ENCODE assay signal across 14 cellular contexts in the genomic region with DNA sequence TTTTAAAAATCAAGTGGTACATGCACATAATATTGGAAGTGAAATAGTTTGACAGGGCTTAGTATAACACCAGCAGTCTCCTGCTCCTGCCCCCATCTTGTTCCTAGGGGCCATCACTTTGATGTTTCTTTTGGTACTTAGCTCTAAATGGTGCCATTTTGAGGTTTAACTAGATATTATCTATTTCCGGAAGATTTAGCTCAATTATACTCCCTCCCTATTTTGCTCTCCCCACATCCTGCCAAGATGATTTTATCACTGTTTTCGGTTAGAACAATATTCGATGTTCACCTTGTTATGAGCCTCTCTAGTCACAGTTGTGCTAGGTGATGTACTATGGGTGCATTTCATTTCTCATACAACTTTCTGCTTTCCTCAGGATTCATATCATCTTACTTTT. TPM values are rescaled to one million over a fixed set of nuclear protein-coding genes. Genes with fewer than 3 reads are reported as not detected.
DNase-seq lines count a peak whose midpoint lies in the region; ATAC-seq, FAIRE-seq and TF ChIP-seq lines count a peak whose summit lies in the region.
"Had no signal": no experiment of that assay in that cellular context is flagged by ENCODE, and none has a peak within 500 bp of the region (broad histone marks: within the 10 kb centered on the region; RNA-seq: fewer than 3 reads in every experiment).

No MANE protein-coding gene starts in this region.

- H3K4me1 Mint-ChIP-seq in activated T-cell treated with anti-CD3 and anti-CD28 coated beads, Interleukin-2, amount 50 U/mL, for 72 hours (ENCODE audit: low read depth) = peaks cover 84% of the 10 kb centered on the region

- FAIRE-seq in bronchial epithelial cell (lab: Jason Lieb, UNC) = peak; percentile 62

- peak; percentile 24 to 51 for DNase-seq in activated T-cell treated with anti-CD3 and anti-CD28 coated beads, Interleukin-2, amount 50 U/mL, for 72 hours
- no peak for DNase-seq in activated T-cell treated with anti-CD3 and anti-CD28 coated beads, Interleukin-2, amount 50 U/mL, for 1 hour
- peak in 4 of 5 donors; percentile 31 to 94 (median 50) for DNase-seq in T-helper 1 cell
- no peak for DNase-seq in bronchial epithelial cell (ENCODE audit: low read depth)
- no peak for DNase-seq in stimulated activated naive CD8-positive, alpha-beta T cell treated with anti-CD3 and anti-CD28 coated beads, Interleukin-15, Interleukin-2, amounts not matched to agents 100 U/mL and 50 U/mL, for 24 hours
- DNase-seq in A172 (ENCODE audit: low spot score) = no peak
- DNase-seq: gastrocnemius medialis, NCI-H1105 treated with DMSO at 0.1 percent for 48 hours, NCI-H524, occipital lobe, SK-N-SH, substantia nigra had no signal

- H3K36me3 Mint-ChIP-seq in activated T-cell treated with anti-CD3 and anti-CD28 coated beads, Interleukin-2, amount 50 U/mL, for 72 hours (ENCODE audit: insufficient read depth in 2 of 2) = peaks cover 1 to 5% of the 10 kb centered on the region in 2 donors

- ATAC-seq in activated T-cell treated with anti-CD3 and anti-CD28 coated beads, Interleukin-2, amount 50 U/mL, for 72 hours (replicated peaks in 1 of 2) = peak; percentile 70 to 78
- ATAC-seq in stimulated activated naive CD8-positive, alpha-beta T cell treated with anti-CD3 and anti-CD28 coated beads, Interleukin-15, Interleukin-2, amounts not matched to agents 100 U/mL and 50 U/mL, for 24 hours = peak; percentile 75
- ATAC-seq in HG02870 (IDR thresholded peaks at IDR 0.05; ENCODE audit: unreplicated experiment) (no peak), GM18868 (IDR thresholded peaks at IDR 0.05; ENCODE audit: unreplicated experiment) (no peak)
- ATAC-seq: gastrocnemius medialis had no signal

- H3K9me3 Mint-ChIP-seq in activated T-cell treated with anti-CD3 and anti-CD28 coated beads, Interleukin-2, amount 50 U/mL, for 72 hours = peaks cover 0 to 3% of the 10 kb centered on the region in 2 donors

- no peak for TF ChIP-seq CTCF in bronchial epithelial cell (IDR thresholded peaks at IDR 0.05; ENCODE audit: insufficient read depth, low read length, severe bottlenecking)

- peak overlapping the region; percentile 84 for H3K27ac Mint-ChIP-seq in activated T-cell treated with anti-CD3 and anti-CD28 coated beads, Interleukin-2, amount 50 U/mL, for 72 hours

- peaks cover 5% of the 10 kb centered on the region for H3K27me3 Mint-ChIP-seq in activated T-cell treated with anti-CD3 and anti-CD28 coated beads, Interleukin-2, amount 50 U/mL, for 72 hours (ENCODE audit: low read depth)

- H3K4me3 Mint-ChIP-seq in activated T-cell treated with anti-CD3 and anti-CD28 coated beads, Interleukin-2, amount 50 U/mL, for 72 hours = peak overlapping the region; percentile 82 to 89

- no peaks in the 10 kb centered on the region for H3K36me3 ChIP-seq in bronchial epithelial cell (ENCODE audit: control insufficient read depth, insufficient read depth, low read length)
- H3K36me3 ChIP-seq: gastrocnemius medialis had no signal

- H3K27me3 ChIP-seq in bronchial epithelial cell (ENCODE audit: control insufficient read depth, insufficient read depth, low read length) = peaks cover 2% of the 10 kb centered on the region
- H3K27me3 ChIP-seq: gastrocnemius medialis had no signal

- no peak overlapping the region for H3K4me3 ChIP-seq in bronchial epithelial cell (ENCODE audit: low read depth, low read length)
- H3K4me3 ChIP-seq: gastrocnemius medialis had no signal

RNA-seq across cellular contexts. Expression of a gene that starts 20.0 kb away (rescaled TPM):
- total RNA-seq in activated T-cell treated with anti-CD3 and anti-CD28 coated beads, Interleukin-2, amount 50 U/mL, for 72 hours = not detected
- not detected in 2 replicates for total RNA-seq in bronchial epithelial cell
- not detected in 2 replicates for total RNA-seq in A172 (2014; rRNA removed; shearing (Covaris generic))
- total RNA-seq: gastrocnemius medialis, occipital lobe had no signal

RNA-seq across cellular contexts. Expression of a gene that starts 28.7 kb away (rescaled TPM):
- total RNA-seq in activated T-cell treated with anti-CD3 and anti-CD28 coated beads, Interleukin-2, amount 50 U/mL, for 72 hours = 10 to 100 TPM; 53.8 to 70.3 TPM
- 104 and 112 TPM in 2 replicates for total RNA-seq in bronchial epithelial cell
- 7.6 and 17.0 TPM in 2 replicates for total RNA-seq in A172 (2014; rRNA removed; shearing (Covaris generic))

Comparison
In these comparisons a context has a peak if more than half of its experiments do, and no peak if none do; other contexts are left out.
1. DNase-seq: peak in activated T-cell treated with anti-CD3 and anti-CD28 coated beads, Interleukin-2, amount 50 U/mL, for 72 hours (2 of 2) and T-helper 1 cell (4 of 5); none in activated T-cell treated with anti-CD3 and anti-CD28 coated beads, Interleukin-2, amount 50 U/mL, for 1 hour (single experiment), bronchial epithelial cell (single experiment), stimulated activated naive CD8-positive, alpha-beta T cell treated with anti-CD3 and anti-CD28 coated beads, Interleukin-15, Interleukin-2, amounts not matched to agents 100 U/mL and 50 U/mL, for 24 hours (single experiment) and A172 (single experiment).
2. ATAC-seq: peak in activated T-cell treated with anti-CD3 and anti-CD28 coated beads, Interleukin-2, amount 50 U/mL, for 72 hours (2 of 2) and stimulated activated naive CD8-positive, alpha-beta T cell treated with anti-CD3 and anti-CD28 coated beads, Interleukin-15, Interleukin-2, amounts not matched to agents 100 U/mL and 50 U/mL, for 24 hours (single experiment); none in HG02870 (single experiment) and GM18868 (single experiment).